23 cellular contexts compared by ENCODE assay signal in the genomic region with DNA sequence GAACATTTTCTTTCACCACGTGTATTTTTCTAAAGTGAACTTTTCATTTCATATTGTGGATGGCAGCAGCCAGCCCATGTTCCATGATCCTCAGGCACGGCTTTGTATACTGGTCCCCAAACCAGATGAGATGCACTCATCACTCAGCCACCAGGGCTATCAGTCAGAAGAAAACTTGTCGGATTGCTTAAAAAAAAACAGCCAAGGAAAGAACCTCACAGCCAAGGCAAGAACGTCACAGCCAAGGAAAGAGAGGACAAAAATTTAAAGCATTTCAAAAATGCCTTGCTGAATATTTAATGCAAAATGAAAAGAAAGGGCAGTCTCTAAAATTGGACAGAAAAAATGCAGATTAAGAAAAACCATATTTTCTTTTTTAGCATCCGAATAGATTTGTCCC.
DNase-seq lines count a peak whose midpoint lies in the region; ATAC-seq, FAIRE-seq and TF ChIP-seq lines count a peak whose summit lies in the region.
"Had no signal": no experiment of that assay in that cellular context is flagged by ENCODE, and none has a peak within 500 bp of the region (broad histone marks: within the 10 kb centered on the region; RNA-seq: fewer than 3 reads in every experiment).

No MANE protein-coding gene starts in this region.

- no peak for TF ChIP-seq CTCF in HFFc6 (IDR thresholded peaks at IDR 0.05)
- no peak for TF ChIP-seq CTCF in astrocyte (IDR thresholded peaks at IDR 0.05; ENCODE audit: insufficient read depth, low read depth, low read length)

- CTCF ChIA-PET in activated CD8-positive, alpha-beta T cell treated with anti-CD3 and anti-CD28 coated beads, Interleukin-2, amount 10 ng/mL, durations not matched to agents 7 days and 5 days (lab: Charles Lee): no interaction called here
- CTCF ChIA-PET in activated CD4-positive, alpha-beta T cell treated with anti-CD3 and anti-CD28 coated beads, Interleukin-2, amount 10 ng/mL, durations not matched to agents 7 days and 5 days (lab: Charles Lee): no interaction called here

- H3K36me3 ChIP-seq in astrocyte (ENCODE audit: insufficient read depth, low read length) (no peaks in the 10 kb centered on the region), skeletal muscle satellite cell (ENCODE audit: insufficient read depth, low read length) (no peaks in the 10 kb centered on the region)
- H3K36me3 ChIP-seq: BLaER1 treated with 17β-estradiol and CSF1 and Interleukin-3, amounts not matched to agents 10 nM and 100 nM; heart right ventricle had no signal

- peak overlapping the region; percentile 36 for H3K4me3 Mint-ChIP-seq in HFFc6
- H3K4me3 Mint-ChIP-seq in astrocyte (ENCODE audit: unreplicated experiment): peak overlapping the region; percentile 4
- no peak overlapping the region for H3K4me3 Mint-ChIP-seq in activated CD8-positive, alpha-beta T cell treated with anti-CD3 and anti-CD28 coated beads, Interleukin-2, amount 10 ng/mL, durations not matched to agents 7 days and 5 days
- no peak overlapping the region for H3K4me3 Mint-ChIP-seq in activated CD4-positive, alpha-beta T cell treated with anti-CD3 and anti-CD28 coated beads, Interleukin-2, amount 10 ng/mL, durations not matched to agents 7 days and 5 days
- H3K4me3 Mint-ChIP-seq: natural killer cell; stimulated activated effector memory CD8-positive, alpha-beta T cell treated with anti-CD3 and anti-CD28 coated beads, Interleukin-12 subunit alpha, Interleukin-12 subunit beta, amount 100 ng/mL, for 72 hours had no signal

- H3K4me2 ChIP-seq in astrocyte (ENCODE audit: low read length): peak overlapping the region; percentile 57
- H3K4me2 ChIP-seq in skeletal muscle satellite cell (ENCODE audit: low read length): peak overlapping the region; percentile 36
- H3K4me2 ChIP-seq: BLaER1 treated with 17β-estradiol and CSF1 and Interleukin-3, amounts not matched to agents 10 nM and 100 nM had no signal

- H3K27ac Mint-ChIP-seq in HFFc6: peak overlapping the region; percentile 57
- peak overlapping the region; percentile 85 for H3K27ac Mint-ChIP-seq in astrocyte (ENCODE audit: unreplicated experiment)
- H3K27ac Mint-ChIP-seq in activated CD8-positive, alpha-beta T cell treated with anti-CD3 and anti-CD28 coated beads, Interleukin-2, amount 10 ng/mL, durations not matched to agents 7 days and 5 days: no peak overlapping the region
- H3K27ac Mint-ChIP-seq in activated CD4-positive, alpha-beta T cell treated with anti-CD3 and anti-CD28 coated beads, Interleukin-2, amount 10 ng/mL, durations not matched to agents 7 days and 5 days: no peak overlapping the region
- H3K27ac Mint-ChIP-seq: natural killer cell; stimulated activated effector memory CD8-positive, alpha-beta T cell treated with anti-CD3 and anti-CD28 coated beads, Interleukin-12 subunit alpha, Interleukin-12 subunit beta, amount 100 ng/mL, for 72 hours had no signal

- FAIRE-seq in astrocyte (lab: Jason Lieb, UNC): peak; percentile 62
- FAIRE-seq: keratinocyte had no signal

- DNase-seq in HFFc6 (peak; percentile 28), astrocyte (ENCODE audit: low read depth) (peak; percentile 75), fibroblast of the conjunctiva (ENCODE audit: low read depth) (peak; percentile 5)
- DNase-seq in activated CD8-positive, alpha-beta T cell treated with anti-CD3 and anti-CD28 coated beads, Interleukin-2, amount 10 ng/mL, durations not matched to agents 7 days and 5 days: no peak
- DNase-seq in activated CD4-positive, alpha-beta T cell treated with anti-CD3 and anti-CD28 coated beads, Interleukin-2, amount 10 ng/mL, durations not matched to agents 7 days and 5 days: no peak
- DNase-seq: activated CD4-positive, alpha-beta T cell treated with anti-CD3 and anti-CD28 coated beads, Interleukin-2, amount 50 U/mL, for 4 hours; activated naive CD4-positive, alpha-beta T cell treated with Interleukin-2 at 50 U/mL for 16 hours; body of pancreas; DMS 273 treated with DMSO at 0.1 percent for 48 hours; erythroblast; heart right ventricle; mammary epithelial cell; natural killer cell; NCI-H1436 treated with DMSO at 0.1 percent for 48 hours; T-helper 1 cell; testis had no signal

- H3K4me3 ChIP-seq in astrocyte (ENCODE audit: insufficient read depth, low read depth, low read length) (no peak overlapping the region), skeletal muscle satellite cell (ENCODE audit: low read length) (no peak overlapping the region)
- H3K4me3 ChIP-seq: BLaER1 treated with 17β-estradiol and CSF1 and Interleukin-3, amounts not matched to agents 10 nM and 100 nM; body of pancreas; heart right ventricle; testis had no signal

- H3K27me3 ChIP-seq in astrocyte (ENCODE audit: insufficient read depth, low read length): no peaks in the 10 kb centered on the region
- no peaks in the 10 kb centered on the region for H3K27me3 ChIP-seq in skeletal muscle satellite cell (ENCODE audit: control insufficient read depth, insufficient read depth, low read length)
- H3K27me3 ChIP-seq: BLaER1 treated with 17β-estradiol and CSF1 and Interleukin-3, amounts not matched to agents 10 nM and 100 nM; body of pancreas; heart right ventricle; testis had no signal

- no peak overlapping the region for H2AFZ ChIP-seq in astrocyte (ENCODE audit: low read depth, low read length)

- no peaks in the 10 kb centered on the region for H3K36me3 Mint-ChIP-seq in HFFc6 (ENCODE audit: low read depth)
- H3K36me3 Mint-ChIP-seq in astrocyte (ENCODE audit: low read depth, unreplicated experiment): no peaks in the 10 kb centered on the region
- no peaks in the 10 kb centered on the region for H3K36me3 Mint-ChIP-seq in activated CD8-positive, alpha-beta T cell treated with anti-CD3 and anti-CD28 coated beads, Interleukin-2, amount 10 ng/mL, durations not matched to agents 7 days and 5 days (ENCODE audit: low read depth)
- no peaks in the 10 kb centered on the region for H3K36me3 Mint-ChIP-seq in activated CD4-positive, alpha-beta T cell treated with anti-CD3 and anti-CD28 coated beads, Interleukin-2, amount 10 ng/mL, durations not matched to agents 7 days and 5 days (ENCODE audit: low read depth)
- H3K36me3 Mint-ChIP-seq: natural killer cell; stimulated activated effector memory CD8-positive, alpha-beta T cell treated with anti-CD3 and anti-CD28 coated beads, Interleukin-12 subunit alpha, Interleukin-12 subunit beta, amount 100 ng/mL, for 72 hours had no signal

- H3K27ac ChIP-seq in astrocyte (ENCODE audit: low read depth, low read length): peak overlapping the region; percentile 53
- H3K27ac ChIP-seq: BLaER1 treated with 17β-estradiol and CSF1 and Interleukin-3, amounts not matched to agents 10 nM and 100 nM; body of pancreas; heart right ventricle; testis; VCaP had no signal

- no peaks in the 10 kb centered on the region for H3K9me3 ChIP-seq in astrocyte (ENCODE audit: insufficient read depth, low read depth, low read length)
- no peaks in the 10 kb centered on the region for H3K9me3 ChIP-seq in skeletal muscle satellite cell (replicated peaks; ENCODE audit: low read length)
- H3K9me3 ChIP-seq: BLaER1 treated with 17β-estradiol and CSF1 and Interleukin-3, amounts not matched to agents 10 nM and 100 nM; body of pancreas; heart right ventricle; testis had no signal

- H3K4me1 ChIP-seq in astrocyte (ENCODE audit: insufficient read depth, low read length): peaks cover 18% of the 10 kb centered on the region
- peaks cover 46% of the 10 kb centered on the region for H3K4me1 ChIP-seq in skeletal muscle satellite cell (ENCODE audit: control insufficient read depth, insufficient read depth, low read length)
- H3K4me1 ChIP-seq: BLaER1 treated with 17β-estradiol and CSF1 and Interleukin-3, amounts not matched to agents 10 nM and 100 nM; body of pancreas; heart right ventricle; testis had no signal

- H3K27me3 Mint-ChIP-seq in HFFc6 (ENCODE audit: insufficient read depth) (no peaks in the 10 kb centered on the region), astrocyte (ENCODE audit: low read depth, unreplicated experiment) (no peaks in the 10 kb centered on the region)
- no peaks in the 10 kb centered on the region for H3K27me3 Mint-ChIP-seq in activated CD8-positive, alpha-beta T cell treated with anti-CD3 and anti-CD28 coated beads, Interleukin-2, amount 10 ng/mL, durations not matched to agents 7 days and 5 days (ENCODE audit: low read depth)
- H3K27me3 Mint-ChIP-seq in activated CD4-positive, alpha-beta T cell treated with anti-CD3 and anti-CD28 coated beads, Interleukin-2, amount 10 ng/mL, durations not matched to agents 7 days and 5 days: no peaks in the 10 kb centered on the region

- no peaks in the 10 kb centered on the region for H4K20me1 ChIP-seq in astrocyte (ENCODE audit: insufficient read depth, low read length)
- H4K20me1 ChIP-seq: BLaER1 treated with 17β-estradiol and CSF1 and Interleukin-3, amounts not matched to agents 10 nM and 100 nM had no signal

- no peaks in the 10 kb centered on the region for H3K79me2 ChIP-seq in astrocyte (ENCODE audit: insufficient read depth, low read length)

- no peak for ATAC-seq in activated CD8-positive, alpha-beta T cell treated with anti-CD3 and anti-CD28 coated beads, Interleukin-2, amount 10 ng/mL, durations not matched to agents 7 days and 5 days
- ATAC-seq in GM21737 (IDR thresholded peaks at IDR 0.05; ENCODE audit: unreplicated experiment) (no peak), HG03460 (IDR thresholded peaks at IDR 0.05; ENCODE audit: unreplicated experiment) (no peak)
- ATAC-seq: body of pancreas; natural killer cell; stimulated activated effector memory CD8-positive, alpha-beta T cell treated with anti-CD3 and anti-CD28 coated beads, Interleukin-12 subunit alpha, Interleukin-12 subunit beta, amount 100 ng/mL, for 72 hours had no signal

- H3K9me3 Mint-ChIP-seq in HFFc6 (no peaks in the 10 kb centered on the region), astrocyte (ENCODE audit: unreplicated experiment) (no peaks in the 10 kb centered on the region)
- H3K9me3 Mint-ChIP-seq in activated CD8-positive, alpha-beta T cell treated with anti-CD3 and anti-CD28 coated beads, Interleukin-2, amount 10 ng/mL, durations not matched to agents 7 days and 5 days (ENCODE audit: insufficient read depth): no peaks in the 10 kb centered on the region
- H3K9me3 Mint-ChIP-seq in activated CD4-positive, alpha-beta T cell treated with anti-CD3 and anti-CD28 coated beads, Interleukin-2, amount 10 ng/mL, durations not matched to agents 7 days and 5 days: no peaks in the 10 kb centered on the region

- H3K4me1 Mint-ChIP-seq in HFFc6 (ENCODE audit: low read depth): peaks cover 56% of the 10 kb centered on the region
- H3K4me1 Mint-ChIP-seq in astrocyte (ENCODE audit: low read depth, unreplicated experiment): peaks cover 47% of the 10 kb centered on the region
- no peaks in the 10 kb centered on the region for H3K4me1 Mint-ChIP-seq in activated CD8-positive, alpha-beta T cell treated with anti-CD3 and anti-CD28 coated beads, Interleukin-2, amount 10 ng/mL, durations not matched to agents 7 days and 5 days (ENCODE audit: low read depth)
- H3K4me1 Mint-ChIP-seq in activated CD4-positive, alpha-beta T cell treated with anti-CD3 and anti-CD28 coated beads, Interleukin-2, amount 10 ng/mL, durations not matched to agents 7 days and 5 days: no peaks in the 10 kb centered on the region
- H3K4me1 Mint-ChIP-seq: natural killer cell; stimulated activated effector memory CD8-positive, alpha-beta T cell treated with anti-CD3 and anti-CD28 coated beads, Interleukin-12 subunit alpha, Interleukin-12 subunit beta, amount 100 ng/mL, for 72 hours had no signal

- H3K9ac ChIP-seq in astrocyte (ENCODE audit: low read length) (no peak overlapping the region), skeletal muscle satellite cell (ENCODE audit: low read depth, low read length) (peak overlapping the region; percentile 40)
- H3K9ac ChIP-seq: BLaER1 treated with 17β-estradiol and CSF1 and Interleukin-3, amounts not matched to agents 10 nM and 100 nM had no signal

- POLR2A ChIA-PET in activated CD8-positive, alpha-beta T cell treated with anti-CD3 and anti-CD28 coated beads, Interleukin-2, amount 10 ng/mL, durations not matched to agents 7 days and 5 days (lab: Charles Lee): no interaction called here
- POLR2A ChIA-PET in activated CD4-positive, alpha-beta T cell treated with anti-CD3 and anti-CD28 coated beads, Interleukin-2, amount 10 ng/mL, durations not matched to agents 7 days and 5 days (lab: Charles Lee): no interaction called here

Comparison
In these comparisons a context has a peak if more than half of its experiments do, and no peak if none do; other contexts are left out.
1. DNase-seq: peak in HFFc6 (single experiment), astrocyte (single experiment) and fibroblast of the conjunctiva (single experiment); none in activated CD8-positive, alpha-beta T cell treated with anti-CD3 and anti-CD28 coated beads, Interleukin-2, amount 10 ng/mL, durations not matched to agents 7 days and 5 days (single experiment) and activated CD4-positive, alpha-beta T cell treated with anti-CD3 and anti-CD28 coated beads, Interleukin-2, amount 10 ng/mL, durations not matched to agents 7 days and 5 days (single experiment).
2. H3K27ac Mint-ChIP-seq: peak in HFFc6 (single experiment) and astrocyte (single experiment); none in activated CD8-positive, alpha-beta T cell treated with anti-CD3 and anti-CD28 coated beads, Interleukin-2, amount 10 ng/mL, durations not matched to agents 7 days and 5 days (single experiment) and activated CD4-positive, alpha-beta T cell treated with anti-CD3 and anti-CD28 coated beads, Interleukin-2, amount 10 ng/mL, durations not matched to agents 7 days and 5 days (single experiment).
3. H3K4me3 Mint-ChIP-seq: peak in HFFc6 (single experiment) and astrocyte (single experiment); none in activated CD8-positive, alpha-beta T cell treated with anti-CD3 and anti-CD28 coated beads, Interleukin-2, amount 10 ng/mL, durations not matched to agents 7 days and 5 days (single experiment) and activated CD4-positive, alpha-beta T cell treated with anti-CD3 and anti-CD28 coated beads, Interleukin-2, amount 10 ng/mL, durations not matched to agents 7 days and 5 days (single experiment).